13 cellular contexts compared by ENCODE assay signal in the genomic region with DNA sequence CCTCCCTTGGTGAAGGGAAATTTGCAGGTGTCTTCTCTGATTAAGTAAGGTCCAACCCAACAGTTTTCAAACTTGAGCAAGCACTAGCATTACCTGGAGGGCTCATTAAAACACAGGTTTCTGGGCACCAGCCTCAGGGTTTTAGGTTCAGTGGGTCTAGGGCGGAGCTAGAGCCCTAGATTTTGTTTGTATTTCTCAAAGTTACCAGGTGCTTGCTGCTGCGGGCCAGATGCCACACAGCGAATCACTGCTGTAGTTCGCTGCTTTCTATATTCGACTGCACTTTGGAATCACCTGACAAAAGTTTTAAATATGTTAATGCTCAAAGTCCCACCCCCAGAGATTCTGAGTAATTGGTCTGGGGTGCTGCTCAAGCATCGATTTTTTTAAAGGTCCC. TPM values are rescaled to one million over a fixed set of nuclear protein-coding genes. Genes with fewer than 3 reads are reported as not detected.
A peak's percentile ranks its signal among the peaks of the same experiment; 100 is the strongest.
DNase-seq lines count a peak whose midpoint lies in the region; ATAC-seq, FAIRE-seq and TF ChIP-seq lines count a peak whose summit lies in the region.
"Had no signal": no experiment of that assay in that cellular context is flagged by ENCODE, and none has a peak within 500 bp of the region (broad histone marks: within the 10 kb centered on the region; RNA-seq: fewer than 3 reads in every experiment).

No MANE protein-coding gene starts in this region.

- peaks cover 21% of the 10 kb centered on the region for H3K4me1 ChIP-seq in A549
- peaks cover 7% of the 10 kb centered on the region; the same call in 1 of the 2 replicates for H3K4me1 ChIP-seq in Panc1 (ENCODE audit: control insufficient read depth, insufficient read depth, low read length)
- H3K4me1 ChIP-seq in neural progenitor cell = no peaks in the 10 kb centered on the region

- POLR2A ChIA-PET in A549 (lab: Yijun Ruan, JAX) = no interaction called here
- POLR2A ChIA-PET in Panc1 (lab: Charles Lee) = no interaction called here

- H3K4me2 ChIP-seq in A549 = peak overlapping the region; percentile 80
- H3K4me2 ChIP-seq in neural progenitor cell = peak overlapping the region; percentile 89

- H3K9me3 Mint-ChIP-seq in glutamatergic neuron (ENCODE audit: unreplicated experiment) = peaks cover 3% of the 10 kb centered on the region
- no peaks in the 10 kb centered on the region for H3K9me3 Mint-ChIP-seq in neural progenitor cell
- H3K9me3 Mint-ChIP-seq: activated T-cell treated with anti-CD3 and anti-CD28 coated beads, Interleukin-2, amount 50 U/mL, for 4 hours; T-helper 1 cell treated with Interleukin-12 subunit alpha and Interleukin-12 subunit beta and Interleukin-4 antibody, amounts not matched to agents 30 μg/mL and 1 μg/mL, for 36 hours had no signal

- in situ Hi-C loops in Panc1 (cut with HindIII; ENCODE audit: low pct_unique_long_range_greater_than_20kb, low sequenced_read_pairs) = no loop called here

- H3K27ac Mint-ChIP-seq in glutamatergic neuron (ENCODE audit: unreplicated experiment) = no peak overlapping the region
- H3K27ac Mint-ChIP-seq in neural progenitor cell = no peak overlapping the region
- H3K27ac Mint-ChIP-seq in T-helper 17 cell = no peak overlapping the region
- H3K27ac Mint-ChIP-seq: naive B cell; T-helper 1 cell treated with Interleukin-12 subunit alpha and Interleukin-12 subunit beta and Interleukin-4 antibody, amounts not matched to agents 30 μg/mL and 1 μg/mL, for 36 hours had no signal

- no peak for DNase-seq in A549 (ENCODE audit: low read depth in 1 of 2, low spot score in 1 of 2)
- no peak for DNase-seq in Panc1 (ENCODE audit: low read depth, low spot score)
- DNase-seq in glutamatergic neuron = no peak
- DNase-seq in neural progenitor cell (ENCODE audit: low spot score) = peak; percentile 5
- DNase-seq in epidermal melanocyte (ENCODE audit: insufficient read length, low spot score) = no peak
- no peak for DNase-seq in dedifferentiated amniotic fluid mesenchymal stem cell (ENCODE audit: extremely low spot score)
- no peak for DNase-seq in NCI-H2196 treated with DMSO at 0.1 percent for 48 hours (lab: John Stamatoyannopoulos, UW; ENCODE audit: unreplicated experiment)
- DNase-seq in T-helper 17 cell = no peak
- DNase-seq: activated T-cell treated with anti-CD3 and anti-CD28 coated beads, Interleukin-2, amount 50 U/mL, for 4 hours; AML-193; naive B cell had no signal

- TF ChIP-seq CTCF in A549 (IDR thresholded peaks at IDR 0.05) (no peak), Panc1 (IDR thresholded peaks at IDR 0.05) (no peak), glutamatergic neuron (IDR thresholded peaks at IDR 0.05; ENCODE audit: partially characterized antibody, unreplicated experiment) (no peak), neural progenitor cell (IDR thresholded peaks at IDR 0.05) (no peak)

- CTCF ChIA-PET in A549 (lab: Yijun Ruan, JAX) (interaction anchor here (1.0 to 2.4 kb wide), 2 partner anchors 46 kb away, joined by 3 to 6 read pairs; no protein-coding TSS in a partner anchor), Panc1 (lab: Charles Lee) (no interaction called here)

- H3K36me3 ChIP-seq in Panc1 (ENCODE audit: control insufficient read depth, insufficient read depth, low read length) = no peaks in the 10 kb centered on the region
- no peaks in the 10 kb centered on the region for H3K36me3 ChIP-seq in neural progenitor cell

- intact Hi-C loops in Panc1 (cut with micrococcal nuclease; ENCODE audit: unreplicated experiment) = no loop called here

- H3K27me3 ChIP-seq in Panc1 (ENCODE audit: control insufficient read depth, insufficient read depth, low read length) (peaks cover 7% of the 10 kb centered on the region), neural progenitor cell (peaks cover 24% of the 10 kb centered on the region)

- H2AFZ ChIP-seq in neural progenitor cell (replicated peaks) = peak overlapping the region; percentile 99

- no TSS peak for BruUV-seq in Panc1 (replicated peaks; lab: Mats Ljungman, UMichigan)

- H4K20me1 ChIP-seq in neural progenitor cell (ENCODE audit: low read depth) = no peaks in the 10 kb centered on the region

- FAIRE-seq in A549 (lab: Jason Lieb, UNC) = no peak
- FAIRE-seq: GM12878 had no signal

- WGBS in A549 (ENCODE audit: missing lambda C conversion rate) = 80% methylated on average over 5 of the region's 6 CpGs

- H3K9ac ChIP-seq in neural progenitor cell = no peak overlapping the region

- no peak for TF ChIP-seq EP300 in A549 (IDR thresholded peaks at IDR 0.05)

- no peaks in the 10 kb centered on the region for H3K9me3 ChIP-seq in A549
- H3K9me3 ChIP-seq in Panc1 (ENCODE audit: control insufficient read depth, insufficient read depth, low read depth, low read length) = no peaks in the 10 kb centered on the region
- H3K9me3 ChIP-seq in neural progenitor cell (ENCODE audit: low read depth) = no peaks in the 10 kb centered on the region
- no peaks in the 10 kb centered on the region for H3K9me3 ChIP-seq in T-helper 17 cell (ENCODE audit: control insufficient read depth, low read length, poor library complexity, severe bottlenecking)

- no peaks in the 10 kb centered on the region for H3K36me3 Mint-ChIP-seq in glutamatergic neuron (ENCODE audit: unreplicated experiment)
- no peaks in the 10 kb centered on the region for H3K36me3 Mint-ChIP-seq in neural progenitor cell
- H3K36me3 Mint-ChIP-seq in T-helper 17 cell (ENCODE audit: low read depth) = no peaks in the 10 kb centered on the region
- H3K36me3 Mint-ChIP-seq: naive B cell had no signal

- peaks cover 2% of the 10 kb centered on the region for H3K4me1 Mint-ChIP-seq in glutamatergic neuron (ENCODE audit: low read depth, unreplicated experiment)
- H3K4me1 Mint-ChIP-seq in neural progenitor cell = peaks cover 3% of the 10 kb centered on the region
- H3K4me1 Mint-ChIP-seq in T-helper 17 cell = no peaks in the 10 kb centered on the region
- H3K4me1 Mint-ChIP-seq: naive B cell had no signal

- ATAC-seq in A549 (no peak), Panc1 (peak; percentile 15; the same call in 1 of the 2 replicates), T-helper 17 cell (no peak)
- ATAC-seq: activated T-cell treated with anti-CD3 and anti-CD28 coated beads, Interleukin-2, amount 50 U/mL, for 4 hours had no signal

- TF ChIP-seq POLR2A in A549 (IDR thresholded peaks at IDR 0.05; ENCODE audit: low read length) = no peak

- TF ChIP-seq RAD21 in A549 (conservative IDR thresholded peaks at IDR 0.05 in 1 of 2, IDR thresholded peaks at IDR 0.05 in 1 of 2) = no peak

- H3K4me3 ChIP-seq in A549 (peak overlapping the region; percentile 46), Panc1 (ENCODE audit: low read depth in 2 of 2, low read length in 2 of 2) (peak overlapping the region; percentile 43 to 65), neural progenitor cell (peak overlapping the region; percentile 55)
- H3K4me3 ChIP-seq: GM12878 had no signal

- H3K4me3 Mint-ChIP-seq in glutamatergic neuron (ENCODE audit: unreplicated experiment) = peak overlapping the region; percentile 85
- peak overlapping the region; percentile 83 for H3K4me3 Mint-ChIP-seq in neural progenitor cell
- no peak overlapping the region for H3K4me3 Mint-ChIP-seq in T-helper 17 cell
- H3K4me3 Mint-ChIP-seq: activated T-cell treated with anti-CD3 and anti-CD28 coated beads, Interleukin-2, amount 50 U/mL, for 4 hours; naive B cell; T-helper 1 cell treated with Interleukin-12 subunit alpha and Interleukin-12 subunit beta and Interleukin-4 antibody, amounts not matched to agents 30 μg/mL and 1 μg/mL, for 36 hours had no signal

- no peaks in the 10 kb centered on the region for H3K79me2 ChIP-seq in neural progenitor cell (ENCODE audit: low read depth)

- no peaks in the 10 kb centered on the region for H3K27me3 Mint-ChIP-seq in glutamatergic neuron (ENCODE audit: unreplicated experiment)
- H3K27me3 Mint-ChIP-seq in neural progenitor cell (ENCODE audit: insufficient read depth, low read depth) = peaks cover 10% of the 10 kb centered on the region
- H3K27me3 Mint-ChIP-seq in T-helper 17 cell = no peaks in the 10 kb centered on the region

- H3F3A ChIP-seq in neural progenitor cell (ENCODE audit: low read depth) = no peaks in the 10 kb centered on the region

- H3K27ac ChIP-seq in A549 = peak overlapping the region in 1 of 2 experiments; percentile 73; a peak in 2 of 6 replicates
- H3K27ac ChIP-seq in Panc1 (ENCODE audit: low read length) = no peak overlapping the region
- no peak overlapping the region for H3K27ac ChIP-seq in neural progenitor cell

TF ChIP-seq in A549, 52 proteins besides CTCF, POLR2A, EP300 and RAD21 (continues in another document):
- TF ChIP-seq MAFK (IDR thresholded peaks at IDR 0.05; ENCODE audit: partially characterized antibody) (no peak), FOSL2 (IDR thresholded peaks at IDR 0.05) (no peak), FOSL2 (CRISPR knock-in tag; IDR thresholded peaks at IDR 0.05) (no peak), RARB (CRISPR knock-in tag; IDR thresholded peaks at IDR 0.05) (no peak), HDAC2 (IDR thresholded peaks at IDR 0.05) (no peak), KDM5A (IDR thresholded peaks at IDR 0.05) (no peak), HOXA7 (CRISPR knock-in tag; IDR thresholded peaks at IDR 0.05) (no peak), POLR2AphosphoS2 (conservative IDR thresholded peaks at IDR 0.05; ENCODE audit: low read length) (no peak), CBX2 (IDR thresholded peaks at IDR 0.05; ENCODE audit: borderline replicate concordance, low read depth) (no peak)
- TF ChIP-seq, protein P1, sequence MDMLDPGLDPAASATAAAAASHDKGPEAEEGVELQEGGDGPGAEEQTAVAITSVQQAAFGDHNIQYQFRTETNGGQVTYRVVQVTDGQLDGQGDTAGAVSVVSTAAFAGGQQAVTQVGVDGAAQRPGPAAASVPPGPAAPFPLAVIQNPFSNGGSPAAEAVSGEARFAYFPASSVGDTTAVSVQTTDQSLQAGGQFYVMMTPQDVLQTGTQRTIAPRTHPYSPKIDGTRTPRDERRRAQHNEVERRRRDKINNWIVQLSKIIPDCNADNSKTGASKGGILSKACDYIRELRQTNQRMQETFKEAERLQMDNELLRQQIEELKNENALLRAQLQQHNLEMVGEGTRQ (IDR thresholded peaks at IDR 0.05) = no peak

RNA-seq across cellular contexts. Expression of a gene that starts 0.8 kb away (rescaled TPM):
- polyA plus RNA-seq in A549 (2011; rRNA removed) (2.8 and 3.3 TPM in 2 replicates), A549 (2017; fragmentation: RNase III; extraction: RNeasy Plus Mini Kit Qiagen cat#74134 plus additional on column Dnase treatment) (0.68 to 1.4 TPM (median 1.1 TPM) in 3 replicates)
- 0.14 and 0.20 TPM in 2 replicates for polyA plus RNA-seq in A549 (2012; cell fraction: cytosol; rRNA removed)
- polyA plus RNA-seq in A549 (2012; cell fraction: nucleus; rRNA removed) = 0.29 and 0.58 TPM in 2 replicates
- 0.97 and 1.4 TPM in 2 replicates for polyA minus RNA-seq in A549 (2011; rRNA and poly(A)+ RNA removed)
- total RNA-seq in Panc1 (2021; ENCODE audit: unreplicated experiment) (3.3 TPM), glutamatergic neuron (ENCODE audit: unreplicated experiment) (0.69 TPM), neural progenitor cell (ENCODE audit: low replicate concordance) (0.43 and 0.95 TPM in 2 replicates), T-helper 17 cell (not detected)
- polyA plus RNA-seq in Panc1 (2012; ENCODE audit: insufficient read length) = 8.7 TPM
- total RNA-seq: activated T-cell treated with anti-CD3 and anti-CD28 coated beads, Interleukin-2, amount 50 U/mL, for 4 hours; GM12878 had no signal
